Comparison of ENCODE assay signal across 21 cellular contexts in the genomic region with DNA sequence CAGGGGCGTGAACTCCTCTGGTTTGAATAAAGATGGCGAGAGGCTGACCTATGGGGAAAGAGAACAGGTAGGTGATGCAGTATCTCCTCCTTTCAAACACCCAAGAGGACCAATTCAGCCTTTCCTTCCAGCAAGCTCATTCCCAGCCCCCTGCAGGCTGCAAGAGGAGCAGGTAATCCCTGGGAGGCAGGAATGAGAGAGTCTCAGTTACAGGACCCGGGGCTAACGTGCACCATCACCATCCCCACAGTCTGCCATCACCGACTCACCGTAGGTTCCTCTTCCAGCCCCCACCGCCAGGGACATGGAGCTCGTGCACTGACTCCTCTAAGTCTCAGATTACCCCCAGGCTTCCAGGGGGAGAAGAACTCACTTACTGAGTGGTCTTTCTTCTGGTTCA. TPM values are rescaled to one million over a fixed set of nuclear protein-coding genes. Genes with fewer than 3 reads are reported as not detected.
DNase-seq lines count a peak whose midpoint lies in the region; ATAC-seq, FAIRE-seq and TF ChIP-seq lines count a peak whose summit lies in the region.
"Had no signal": no experiment of that assay in that cellular context is flagged by ENCODE, and none has a peak within 500 bp of the region (broad histone marks: within the 10 kb centered on the region; RNA-seq: fewer than 3 reads in every experiment).

No MANE protein-coding gene starts in this region.

- no peaks in the 10 kb centered on the region for H3K79me2 ChIP-seq in neural progenitor cell (ENCODE audit: low read depth)

- WGBS in esophagus muscularis mucosa, result 81% methylated on average over 8 of the region's 8 CpGs

- no peak overlapping the region for H3K9ac ChIP-seq in neural progenitor cell

- TF ChIP-seq EP300 in esophagus muscularis mucosa (IDR thresholded peaks at IDR 0.05), result no peak

- peaks cover 50% of the 10 kb centered on the region for H3K4me1 ChIP-seq in RWPE2 (ENCODE audit: insufficient read depth, poor library complexity, severe bottlenecking)
- H3K4me1 ChIP-seq in esophagus muscularis mucosa, result no peaks in the 10 kb centered on the region
- no peaks in the 10 kb centered on the region for H3K4me1 ChIP-seq in neural progenitor cell

- no peak overlapping the region for H3K4me2 ChIP-seq in neural progenitor cell

- DNase-seq in NCI-H82 (lab: John Stamatoyannopoulos, UW), result peak; percentile 30
- no peak for DNase-seq in NCI-H82 treated with DMSO at 0.1 percent for 48 hours (lab: John Stamatoyannopoulos, UW; ENCODE audit: unreplicated experiment)
- DNase-seq in RWPE2 (ENCODE audit: low spot score), result no peak
- peak; percentile 83 for DNase-seq in esophagus muscularis mucosa (ENCODE audit: extremely low spot score)
- DNase-seq in neural progenitor cell (ENCODE audit: low spot score), result peak; percentile 17
- DNase-seq in H54 (ENCODE audit: insufficient read length, low spot score), result no peak
- no peak for DNase-seq in inferior parietal cortex (ENCODE audit: extremely low spot score)
- DNase-seq in A172 (ENCODE audit: low spot score), result no peak
- DNase-seq: 8988T, COR-L47, DMS53, HCEC 1CT, NCI-H1048, NCI-H146, NCI-H446 treated with DMSO at 0.1 percent for 48 hours, NCI-H748 treated with DMSO at 0.1 percent for 48 hours, SIG-M5 had no signal

- FAIRE-seq in H54 (lab: Jason Lieb, UNC), result no peak
- FAIRE-seq: HTR-8/SVneo, K562, RCC 7860 had no signal

- H3K9me3 ChIP-seq in RWPE2 (ENCODE audit: severe bottlenecking) (no peaks in the 10 kb centered on the region), esophagus muscularis mucosa (no peaks in the 10 kb centered on the region), neural progenitor cell (ENCODE audit: low read depth) (no peaks in the 10 kb centered on the region)

- no peak for ATAC-seq in RWPE2 (ENCODE audit: low read depth)
- ATAC-seq: K562 had no signal

- no peaks in the 10 kb centered on the region for H3K36me3 Mint-ChIP-seq in neural progenitor cell
- H3K36me3 Mint-ChIP-seq: CD14-positive monocyte had no signal

- H3K27me3 ChIP-seq in RWPE2 (ENCODE audit: insufficient read depth, poor library complexity, severe bottlenecking), result no peaks in the 10 kb centered on the region
- no peaks in the 10 kb centered on the region for H3K27me3 ChIP-seq in esophagus muscularis mucosa
- H3K27me3 ChIP-seq in neural progenitor cell, result no peaks in the 10 kb centered on the region

- H3K4me3 ChIP-seq in RWPE2 (ENCODE audit: severe bottlenecking) (no peak overlapping the region), esophagus muscularis mucosa (no peak overlapping the region), neural progenitor cell (no peak overlapping the region)
- H3K4me3 ChIP-seq: K562 had no signal

- H2AFZ ChIP-seq in neural progenitor cell (replicated peaks), result no peak overlapping the region

- peaks cover 4% of the 10 kb centered on the region for H3K27me3 Mint-ChIP-seq in neural progenitor cell (ENCODE audit: insufficient read depth, low read depth)

- H3K36me3 ChIP-seq in RWPE2 (ENCODE audit: low read depth) (peaks cover 31% of the 10 kb centered on the region), esophagus muscularis mucosa (no peaks in the 10 kb centered on the region), neural progenitor cell (no peaks in the 10 kb centered on the region)

- no peak overlapping the region for H3K27ac Mint-ChIP-seq in neural progenitor cell
- H3K27ac Mint-ChIP-seq: CD14-positive monocyte had no signal

- H3F3A ChIP-seq in neural progenitor cell (ENCODE audit: low read depth), result no peaks in the 10 kb centered on the region

- intact Hi-C loops in esophagus muscularis mucosa (cut with DNase I), result no loop called here

- no peaks in the 10 kb centered on the region for H3K9me3 Mint-ChIP-seq in neural progenitor cell

- no peak for TF ChIP-seq POLR2A in esophagus muscularis mucosa (IDR thresholded peaks at IDR 0.05; ENCODE audit: low read depth)
- no peak for TF ChIP-seq POLR2A in H54 (IDR thresholded peaks at IDR 0.05; ENCODE audit: low read depth, low read length)

- TF ChIP-seq CTCF in RWPE2 (IDR thresholded peaks at IDR 0.05; ENCODE audit: poor library complexity, severe bottlenecking) (no peak), esophagus muscularis mucosa (IDR thresholded peaks at IDR 0.05) (no peak), neural progenitor cell (IDR thresholded peaks at IDR 0.05) (peak; percentile 13)

- no peaks in the 10 kb centered on the region for H4K20me1 ChIP-seq in neural progenitor cell (ENCODE audit: low read depth)

- H3K27ac ChIP-seq in RWPE2 (ENCODE audit: poor library complexity, severe bottlenecking) (peak overlapping the region; percentile 100), esophagus muscularis mucosa (replicated peaks in 1 of 4) (no peak overlapping the region), neural progenitor cell (no peak overlapping the region)

- no peaks in the 10 kb centered on the region for H3K4me1 Mint-ChIP-seq in neural progenitor cell

- H3K4me3 Mint-ChIP-seq in neural progenitor cell, result no peak overlapping the region
- H3K4me3 Mint-ChIP-seq: CD14-positive monocyte had no signal

RNA-seq across cellular contexts. Expression of a gene that starts 26.7 kb away (rescaled TPM):
- total RNA-seq in esophagus muscularis mucosa (under 1 TPM in 1 of 4 donors, not detected in 3; 0.17 TPM), neural progenitor cell (ENCODE audit: low replicate concordance) (5.0 and 7.5 TPM in 2 replicates)
- 0.19 and 0.34 TPM in 2 replicates for total RNA-seq in A172 (2014; rRNA removed; shearing (Covaris generic))

Comparison
In these comparisons a context has a peak if more than half of its experiments do, and no peak if none do; other contexts are left out.
1. DNase-seq: peak in NCI-H82 (single experiment), esophagus muscularis mucosa (single experiment) and neural progenitor cell (single experiment); none in NCI-H82 treated with DMSO at 0.1 percent for 48 hours (single experiment), RWPE2 (single experiment), H54 (single experiment), inferior parietal cortex (single experiment) and A172 (single experiment).